ENCODE assay signal across 19 cellular contexts in genomic region chr6:130008236-130008873, GRCh38.
"Had no signal": no experiment of that assay in that cellular context is flagged by ENCODE, and none has a peak within 500 bp of the region (broad histone marks: within the 10 kb centered on the region; RNA-seq: fewer than 3 reads in every experiment).

No MANE protein-coding gene starts in this region.

- H3K9me3 Mint-ChIP-seq: endodermal cell; naive thymus-derived CD8-positive, alpha-beta T cell had no signal

- H3K36me3 ChIP-seq: neutrophil had no signal

- H3K27ac Mint-ChIP-seq: dendritic cell treated with granulocyte-macrophage colony-stimulating factor and Interleukin-4, amounts not matched to agents 40 ng/mL and 50 ng/mL, for 4 days; endodermal cell; naive thymus-derived CD8-positive, alpha-beta T cell had no signal

- DNase-seq: cerebellar nuclear complex; effector CD4-positive, alpha-beta T cell; endodermal cell; foreskin fibroblast; head of caudate nucleus; left colon; left ventricle myocardium superior; mammary epithelial cell; mucosa of descending colon; naive thymus-derived CD8-positive, alpha-beta T cell; right cardiac atrium; small intestine; stimulated activated CD4-positive, alpha-beta T cell treated with anti-CD3 and anti-CD28 coated beads, Interleukin-12 subunit alpha, Interleukin-12 subunit beta, amount 100 ng/mL, for 4 hours; stimulated activated naive CD4-positive, alpha-beta T cell treated with Interleukin-2 at 50 U/mL for 16 hours; trophoblast cell had no signal

- ATAC-seq: esophagus mucosa; left colon; left ventricle myocardium superior; mucosa of descending colon; naive thymus-derived CD8-positive, alpha-beta T cell; right cardiac atrium had no signal

- H3K9me3 ChIP-seq: mucosa of descending colon, neutrophil had no signal

- H3K4me3 Mint-ChIP-seq: dendritic cell treated with granulocyte-macrophage colony-stimulating factor and Interleukin-4, amounts not matched to agents 40 ng/mL and 50 ng/mL, for 4 days; endodermal cell; naive thymus-derived CD8-positive, alpha-beta T cell had no signal

- H3K4me3 ChIP-seq: hepatocyte, mucosa of descending colon had no signal

- H3K27ac ChIP-seq: hepatocyte, neutrophil had no signal

- H3K27me3 ChIP-seq: hepatocyte had no signal
